In the genomic region with DNA sequence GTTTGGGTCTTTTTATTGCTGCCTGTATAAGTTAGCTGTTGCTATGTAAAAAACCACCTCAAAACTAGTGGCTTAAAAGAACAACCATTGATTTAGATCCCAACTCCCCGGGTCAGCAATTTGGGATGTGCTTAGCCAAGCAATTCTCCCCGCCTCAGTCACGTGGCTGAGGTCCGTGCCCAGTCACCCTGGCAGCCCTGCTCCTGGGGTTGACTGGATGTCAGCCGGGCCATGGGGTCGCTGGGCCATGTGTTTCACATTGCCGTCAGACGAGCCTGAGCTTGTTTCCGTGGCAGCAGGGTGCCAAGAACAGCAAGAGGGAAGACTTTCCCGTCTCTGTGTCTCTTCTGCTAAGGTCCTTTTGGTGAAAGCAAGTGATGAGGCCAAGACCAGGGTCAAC, we compare ENCODE assay signal across 19 cellular contexts.
"Had no signal": no experiment of that assay in that cellular context is flagged by ENCODE, and none has a peak within 500 bp of the region (broad histone marks: within the 10 kb centered on the region; RNA-seq: fewer than 3 reads in every experiment).

No MANE protein-coding gene starts in this region.

- FAIRE-seq: colon, frontal cortex had no signal

- H3K4me3 ChIP-seq: left ventricle myocardium inferior, prostate gland, right atrium auricular region had no signal

- H3K4me1 ChIP-seq: left ventricle myocardium inferior, prostate gland, right atrium auricular region had no signal

- ATAC-seq: activated naive CD4-positive, alpha-beta T cell treated with anti-CD3 and anti-CD28 coated beads, Interleukin-2, amount 50 U/mL, for 72 hours; stimulated activated naive CD8-positive, alpha-beta T cell treated with anti-CD3 and anti-CD28 coated beads, Interleukin-15, Interleukin-2, amounts not matched to agents 100 U/mL and 50 U/mL, for 24 hours had no signal

- H3K36me3 ChIP-seq: left ventricle myocardium inferior, prostate gland, right atrium auricular region, WERI-Rb-1 had no signal

- H3K27me3 ChIP-seq: right atrium auricular region had no signal

- H3K27ac ChIP-seq: epithelial cell of prostate, left ventricle myocardium inferior, prostate gland, right atrium auricular region, WERI-Rb-1 had no signal

- DNase-seq: activated CD4-positive, alpha-beta T cell treated with anti-CD3 and anti-CD28 coated beads, Interleukin-2, amount 50 U/mL, for 48 hours; activated gamma-delta T cell treated with Interleukin-2 at 50 U/mL for 16 hours; activated T-cell treated with anti-CD3 and anti-CD28 coated beads for 4 hours; endodermal cell; hypothalamus; islet precursor cell; left ventricle myocardium inferior; stimulated activated CD4-positive, alpha-beta T cell treated with anti-CD3 and anti-CD28 coated beads, Interleukin-2, amount 100 ng/mL, for 24 hours; stimulated activated naive CD8-positive, alpha-beta T cell treated with anti-CD3 and anti-CD28 coated beads, Interleukin-15, Interleukin-2, amounts not matched to agents 100 U/mL and 50 U/mL, for 24 hours; SW 1271; T-helper 2 cell; trophoblast cell; WERI-Rb-1 had no signal

- H3K9me3 ChIP-seq: left ventricle myocardium inferior, prostate gland, right atrium auricular region had no signal
